ENCODE assay signal across 10 cellular contexts in genomic region chr10:77350711-77351119, GRCh38.
DNase-seq lines count a peak whose midpoint lies in the region; ATAC-seq and TF ChIP-seq lines count a peak whose summit lies in the region.
"Had no signal": no experiment of that assay in that cellular context is flagged by ENCODE, and none has a peak within 500 bp of the region (broad histone marks: within the 10 kb centered on the region; RNA-seq: fewer than 3 reads in every experiment).

No MANE protein-coding gene starts in this region.

- H3K4me3 ChIP-seq in cardiac muscle cell (no peak overlapping the region), left ventricle myocardium inferior (no peak overlapping the region), tibial artery (no peak overlapping the region)
- H3K4me3 ChIP-seq: ovary had no signal

- TF ChIP-seq CTCF in cardiac muscle cell (IDR thresholded peaks at IDR 0.05; ENCODE audit: low read depth, low read length) (peak; percentile 7), left ventricle myocardium inferior (IDR thresholded peaks at IDR 0.05; ENCODE audit: borderline replicate concordance) (no peak), tibial artery (IDR thresholded peaks at IDR 0.05) (no peak)

- H3K4me1 ChIP-seq in cardiac muscle cell (ENCODE audit: low read depth) (peaks cover 7% of the 10 kb centered on the region), left ventricle myocardium inferior (no peaks in the 10 kb centered on the region), tibial artery (peaks cover 0 to 66% (median 25%) of the 10 kb centered on the region in 4 donors)

- H3K9me3 ChIP-seq in cardiac muscle cell (ENCODE audit: low read depth): no peaks in the 10 kb centered on the region
- no peaks in the 10 kb centered on the region for H3K9me3 ChIP-seq in left ventricle myocardium inferior (replicated peaks)
- no peaks in the 10 kb centered on the region for H3K9me3 ChIP-seq in tibial artery
- H3K9me3 ChIP-seq: ovary had no signal

- H3K27me3 ChIP-seq in cardiac muscle cell (no peaks in the 10 kb centered on the region), left ventricle myocardium inferior (ENCODE audit: low read depth) (peaks cover 17% of the 10 kb centered on the region), tibial artery (no peaks in the 10 kb centered on the region)
- H3K27me3 ChIP-seq: ovary had no signal

- no peaks in the 10 kb centered on the region for H3K36me3 ChIP-seq in cardiac muscle cell
- no peaks in the 10 kb centered on the region for H3K36me3 ChIP-seq in left ventricle myocardium inferior
- no peaks in the 10 kb centered on the region for H3K36me3 ChIP-seq in tibial artery
- H3K36me3 ChIP-seq: ovary had no signal

- intact Hi-C loops in left ventricle myocardium inferior (cut with micrococcal nuclease) (no loop called here), tibial artery (cut with DNase I; ENCODE audit: low total_unique reads) (no loop called here)

- no peak overlapping the region for H3K27ac ChIP-seq in cardiac muscle cell
- no peak overlapping the region for H3K27ac ChIP-seq in left ventricle myocardium inferior (replicated peaks)
- H3K27ac ChIP-seq in tibial artery: peak overlapping the region; percentile 49 to 61
- H3K27ac ChIP-seq: ovary had no signal

- DNase-seq in cardiac muscle cell (ENCODE audit: low read depth in 1 of 2, low spot score in 1 of 2) (peak in 1 of 2 donors; percentile 97), left ventricle myocardium inferior (no peak), SW480 (ENCODE audit: low spot score) (peak; percentile 98), hepatic stellate cell (ENCODE audit: low spot score) (peak; percentile 91), tibial artery (peak; percentile 79 to 85), NCI-H526 (lab: John Stamatoyannopoulos, UW) (no peak), ureter (ENCODE audit: low spot score) (no peak)
- DNase-seq: activated naive CD4-positive, alpha-beta T cell treated with anti-CD3 and anti-CD28 coated beads for 36 hours had no signal

- ATAC-seq in HG03159 (IDR thresholded peaks at IDR 0.05; ENCODE audit: unreplicated experiment): no peak

Comparison
In these comparisons a context has a peak if more than half of its experiments do, and no peak if none do; other contexts are left out.
1. DNase-seq: peak in SW480 (single experiment), hepatic stellate cell (single experiment) and tibial artery (2 of 2); none in left ventricle myocardium inferior (single experiment), NCI-H526 (0 of 2) and ureter (single experiment).
2. H3K27ac ChIP-seq: peak in tibial artery (2 of 2); none in cardiac muscle cell (single experiment) and left ventricle myocardium inferior (single experiment).